In the genomic region with DNA sequence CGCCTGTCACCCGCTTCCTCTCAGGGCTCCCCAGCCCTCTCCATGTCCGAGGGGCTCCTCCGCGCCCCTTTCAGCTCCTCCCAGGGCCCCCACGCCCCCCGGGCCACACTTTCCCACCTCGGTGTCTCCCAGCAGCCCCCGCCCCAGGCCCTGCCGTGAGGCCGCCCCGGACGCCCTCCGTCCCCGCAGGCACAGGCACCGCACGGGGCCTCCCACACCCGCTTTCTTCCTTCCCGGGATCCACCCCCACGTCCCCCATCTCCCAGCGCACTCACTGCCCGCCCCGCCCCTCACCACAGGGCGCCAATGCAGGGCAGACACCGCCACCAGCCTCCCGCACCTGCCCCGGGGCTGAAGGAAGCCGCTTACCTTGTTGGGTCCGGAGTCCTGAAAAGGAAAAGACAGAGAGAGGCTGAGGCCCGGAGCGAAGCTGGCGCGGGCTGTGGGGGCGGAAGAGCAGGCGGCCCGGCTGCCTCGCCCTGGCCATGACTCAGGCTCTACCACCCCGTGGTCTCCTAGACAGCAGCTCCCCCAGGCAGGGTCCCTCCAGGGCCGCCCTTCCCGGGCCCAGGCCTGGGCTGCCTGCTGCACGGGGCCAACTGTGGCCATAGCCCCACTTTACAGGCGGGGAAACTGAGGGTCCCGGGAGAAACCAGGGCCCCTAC, we compare ENCODE assay signal across 16 cellular contexts. TPM values are rescaled to one million over a fixed set of nuclear protein-coding genes. Genes with fewer than 3 reads are reported as not detected.
DNase-seq lines count a peak whose midpoint lies in the region; ATAC-seq, FAIRE-seq and TF ChIP-seq lines count a peak whose summit lies in the region.
"Had no signal": no experiment of that assay in that cellular context is flagged by ENCODE, and none has a peak within 500 bp of the region (broad histone marks: within the 10 kb centered on the region; RNA-seq: fewer than 3 reads in every experiment).

No MANE protein-coding gene starts in this region.

- no peak overlapping the region for H3K23ac ChIP-seq in H1 (ENCODE audit: insufficient read length)
- H3K23ac ChIP-seq in neuronal stem cell (ENCODE audit: low read depth, low read length, poor library complexity): no peak overlapping the region

- peaks cover 0 to 7% of the 10 kb centered on the region in 2 experiments; a peak in 1 of 4 replicates for H3K79me2 ChIP-seq in H1 (ENCODE audit: control insufficient read depth in 1 of 2, insufficient read depth in 2 of 2, low read length in 2 of 2)

- H3K23me2 ChIP-seq in H1 (ENCODE audit: low read depth, low read length): peaks cover 5% of the 10 kb centered on the region; the same call in 1 of the 2 replicates

- DNase-seq in Right ventricle myocardium inferior (ENCODE audit: missing footprints) (peak; percentile 55), cardiac septum (ENCODE audit: low spot score) (no peak), H1 (ENCODE audit: low read depth in 1 of 2, low spot score in 2 of 2) (no peak), neuronal stem cell (ENCODE audit: low spot score) (no peak), aorta (peak; percentile 39 to 71), ureter (ENCODE audit: low spot score) (no peak), NCI-H345 (lab: John Stamatoyannopoulos, UW) (no peak)
- DNase-seq: HCEC 1CT; NCI-H1092; NCI-H1694 treated with DMSO at 0.1 percent for 48 hours; NCI-H69; NK-92 treated with Interleukin-12 subunit alpha and Interleukin-12 subunit beta, amount 100 ng/mL, for 24 hours had no signal

- H3K14ac ChIP-seq in H1 (ENCODE audit: insufficient read length) (no peak overlapping the region), neuronal stem cell (ENCODE audit: low read length) (no peak overlapping the region)

- POLR2A ChIA-PET in H1 (lab: Charles Lee; ENCODE audit: partially characterized antibody): interaction anchor here (1.3 to 20.0 kb wide), 7 partner anchors 10 to 60 kb away, joined by 3 to 291 read pairs (median 45); a partner anchor contains a TSS

- no peak overlapping the region for H3K18ac ChIP-seq in H1 (ENCODE audit: extremely low read depth, low read length)
- peak overlapping the region; percentile 81 for H3K18ac ChIP-seq in neuronal stem cell (ENCODE audit: low read length)

- WGBS in H1 (ENCODE audit: extremely low coverage in 1 of 2, insufficient coverage in 1 of 2, insufficient read length in 1 of 2, insufficient replicate concordance in 2 of 2, low coverage in 1 of 2, low lambda C conversion rate in 2 of 2, missing lambda C conversion rate in 1 of 2), 2 experiments: 94% methylated on average over 19 of the region's 43 CpGs; no CpG with 5 or more reads in 1 of the 2 experiments
- no CpG with 5 or more reads among the region's 43 CpGs for WGBS in neuronal stem cell (ENCODE audit: extremely low coverage in 2 of 2, insufficient read length in 2 of 2, insufficient replicate concordance in 1 of 2), 2 donors
- WGBS in aorta, 2 donors: 93 to 95% methylated on average over 41 to 43 of the region's 43 CpGs

- no peak overlapping the region for H2BK20ac ChIP-seq in H1 (ENCODE audit: low read length)

- intact Hi-C loops in Right ventricle myocardium inferior (cut with DNase I): no loop called here
- intact Hi-C loops in cardiac septum (cut with DNase I): no loop called here
- intact Hi-C loops in aorta (cut with DNase I): no loop called here

- ATAC-seq in Right ventricle myocardium inferior (peak; percentile 16), aorta (ENCODE audit: low FRiP score) (no peak), HG02885 (IDR thresholded peaks at IDR 0.05; ENCODE audit: poor library complexity, unreplicated experiment) (no peak)

- H3K27ac ChIP-seq in H1 (ENCODE audit: low read depth, low read length) (no peak overlapping the region), neuronal stem cell (replicated peaks; ENCODE audit: low read length) (no peak overlapping the region), aorta (ENCODE audit: low read depth in 1 of 2, low read length in 2 of 2) (no peak overlapping the region)
- H3K27ac ChIP-seq: 22Rv1; BLaER1 treated with 17β-estradiol and CSF1 and Interleukin-3, amounts not matched to agents 10 nM and 100 nM; RWPE1 had no signal

- H2BK5ac ChIP-seq in H1 (ENCODE audit: low read depth, low read length) (no peak overlapping the region), neuronal stem cell (ENCODE audit: low read length) (peak overlapping the region; percentile 13)

- no peak overlapping the region for H3K4ac ChIP-seq in H1 (replicated peaks; ENCODE audit: insufficient read length, low read depth, low read length)
- H3K4ac ChIP-seq in neuronal stem cell (ENCODE audit: low read length): no peak overlapping the region

- CTCF ChIA-PET in H1 (lab: Charles Lee; ENCODE audit: partially characterized antibody): no interaction called here

- FAIRE-seq in H1 (lab: Jason Lieb, UNC): no peak

- H3K9me3 ChIP-seq in H1 (ENCODE audit: insufficient read depth in 2 of 2, low read depth in 1 of 2, low read length in 1 of 2) (no peaks in the 10 kb centered on the region), neuronal stem cell (replicated peaks in 1 of 2; ENCODE audit: control insufficient read depth in 2 of 2, insufficient read depth in 1 of 2, low read depth in 1 of 2, low read length in 2 of 2) (peaks cover 0 to 2% of the 10 kb centered on the region in 2 donors), aorta (ENCODE audit: control insufficient read depth, low read length) (no peaks in the 10 kb centered on the region)

- H4K91ac ChIP-seq in H1 (replicated peaks; ENCODE audit: insufficient read length, low read length) (no peak overlapping the region), neuronal stem cell (ENCODE audit: low read depth, low read length, poor library complexity) (no peak overlapping the region)

- peaks cover 17 to 30% of the 10 kb centered on the region in 2 experiments for H4K20me1 ChIP-seq in H1 (replicated peaks in 1 of 2; ENCODE audit: control insufficient read depth in 1 of 2, insufficient read depth in 2 of 2, low read length in 2 of 2)

- H3K4me3 ChIP-seq in H1 (ENCODE audit: extremely low read depth in 1 of 4, insufficient read depth in 2 of 4, low read depth in 3 of 4, low read length in 4 of 4): no peak overlapping the region
- no peak overlapping the region for H3K4me3 ChIP-seq in neuronal stem cell (ENCODE audit: low read length in 2 of 2)
- H3K4me3 ChIP-seq in aorta (ENCODE audit: low read length in 2 of 2): no peak overlapping the region
- H3K4me3 ChIP-seq: BLaER1 treated with 17β-estradiol and CSF1 and Interleukin-3, amounts not matched to agents 10 nM and 100 nM had no signal

- H2BK15ac ChIP-seq in H1 (ENCODE audit: low read length) (no peak overlapping the region), neuronal stem cell (ENCODE audit: low read length) (no peak overlapping the region)

- no peak overlapping the region for H2AFZ ChIP-seq in H1 (ENCODE audit: low read length)
- no peak overlapping the region for H2AFZ ChIP-seq in neuronal stem cell (ENCODE audit: low read length)

- H3K56ac ChIP-seq in H1 (replicated peaks; ENCODE audit: insufficient read length, low read depth, low read length): no peak overlapping the region

- H2AK5ac ChIP-seq in H1 (ENCODE audit: low read depth, low read length) (no peak overlapping the region), neuronal stem cell (ENCODE audit: low read depth, low read length) (no peak overlapping the region)

- H3K4me2 ChIP-seq in H1 (ENCODE audit: insufficient read depth in 1 of 2, low read depth in 2 of 2, low read length in 2 of 2) (no peak overlapping the region), neuronal stem cell (ENCODE audit: insufficient read depth, low read length, poor library complexity, severe bottlenecking) (no peak overlapping the region)
- H3K4me2 ChIP-seq: BLaER1 treated with 17β-estradiol and CSF1 and Interleukin-3, amounts not matched to agents 10 nM and 100 nM had no signal

- H3K4me1 ChIP-seq in H1 (replicated peaks in 1 of 4; ENCODE audit: control insufficient read depth in 3 of 4, insufficient read depth in 4 of 4, low read length in 3 of 4) (peaks cover 0 to 2% (median 0%) of the 10 kb centered on the region in 4 experiments; a peak in 3 of 7 replicates), neuronal stem cell (ENCODE audit: control insufficient read depth in 2 of 2, insufficient read depth in 1 of 2, low read depth in 1 of 2, low read length in 2 of 2) (no peaks in the 10 kb centered on the region), aorta (ENCODE audit: control insufficient read depth in 1 of 2, insufficient read depth in 2 of 2, low read length in 2 of 2) (no peaks in the 10 kb centered on the region)
- H3K4me1 ChIP-seq: BLaER1 treated with 17β-estradiol and CSF1 and Interleukin-3, amounts not matched to agents 10 nM and 100 nM had no signal

- no peak overlapping the region for H2BK12ac ChIP-seq in H1 (ENCODE audit: low read depth, low read length)
- no peak overlapping the region for H2BK12ac ChIP-seq in neuronal stem cell (ENCODE audit: low read length)

- H3K36me3 ChIP-seq in H1 (ENCODE audit: control insufficient read depth in 2 of 4, insufficient read depth in 4 of 4, low read length in 3 of 4): peaks cover 15 to 68% (median 52%) of the 10 kb centered on the region in 4 experiments
- H3K36me3 ChIP-seq in neuronal stem cell (replicated peaks in 1 of 2; ENCODE audit: control insufficient read depth in 2 of 2, insufficient read depth in 2 of 2, low read length in 2 of 2): peaks cover 46 to 53% of the 10 kb centered on the region in 2 donors
- H3K36me3 ChIP-seq in aorta (ENCODE audit: control insufficient read depth in 1 of 2, insufficient read depth in 2 of 2, low read length in 1 of 2): no peaks in the 10 kb centered on the region
- H3K36me3 ChIP-seq: BLaER1 treated with 17β-estradiol and CSF1 and Interleukin-3, amounts not matched to agents 10 nM and 100 nM had no signal

- H4K5ac ChIP-seq in H1 (ENCODE audit: insufficient read length, low read depth, low read length): no peak overlapping the region

- H3K79me1 ChIP-seq in H1 (ENCODE audit: low read depth, low read length) (peaks cover 9% of the 10 kb centered on the region), neuronal stem cell (ENCODE audit: low read depth, low read length) (peaks cover 14% of the 10 kb centered on the region)

- H4K8ac ChIP-seq in H1 (ENCODE audit: extremely low read depth, insufficient read depth, low read length) (peak overlapping the region; percentile 25; the same call in 1 of the 2 replicates), neuronal stem cell (ENCODE audit: low read depth, low read length) (no peak overlapping the region)

- no peak for TF ChIP-seq CTCF in H1 (IDR thresholded peaks at IDR 0.05; ENCODE audit: control extremely low read depth in 1 of 3, insufficient read depth in 1 of 3, low read depth in 1 of 3, low read length in 3 of 3)

- TF ChIP-seq RAD21 in H1 (IDR thresholded peaks at IDR 0.05 in 1 of 2, conservative IDR thresholded peaks at IDR 0.05 in 1 of 2; ENCODE audit: low read depth in 2 of 2, low read length in 2 of 2): no peak

- H3K27me3 ChIP-seq in H1 (replicated peaks in 1 of 4; ENCODE audit: control insufficient read depth in 3 of 4, extremely low read depth in 1 of 4, insufficient read depth in 3 of 4, low read length in 3 of 4) (no peaks in the 10 kb centered on the region), neuronal stem cell (ENCODE audit: control insufficient read depth in 3 of 3, insufficient read depth in 3 of 3, low read depth in 1 of 3, low read length in 3 of 3) (no peaks in the 10 kb centered on the region), aorta (ENCODE audit: control insufficient read depth in 1 of 2, insufficient read depth in 2 of 2, low read length in 1 of 2) (no peaks in the 10 kb centered on the region)
- H3K27me3 ChIP-seq: BLaER1 treated with 17β-estradiol and CSF1 and Interleukin-3, amounts not matched to agents 10 nM and 100 nM had no signal

- no peak for TF ChIP-seq POLR2A in H1 (IDR thresholded peaks at IDR 0.05; ENCODE audit: control extremely low read depth in 1 of 2, low read depth in 2 of 2, low read length in 2 of 2)

- no peak for TF ChIP-seq EP300 in H1 (IDR thresholded peaks at IDR 0.05; ENCODE audit: borderline replicate concordance in 1 of 2, low read depth in 2 of 2, low read length in 2 of 2)

- H2BK120ac ChIP-seq in H1 (replicated peaks; ENCODE audit: low read depth, low read length) (no peak overlapping the region), neuronal stem cell (ENCODE audit: low read depth, low read length) (peak overlapping the region; percentile 47)

- H3K9ac ChIP-seq in H1 (replicated peaks in 1 of 4; ENCODE audit: extremely low read depth in 1 of 4, low read depth in 3 of 4, low read length in 3 of 4) (no peak overlapping the region), neuronal stem cell (ENCODE audit: low read depth, low read length, poor library complexity) (no peak overlapping the region)
- H3K9ac ChIP-seq: BLaER1 treated with 17β-estradiol and CSF1 and Interleukin-3, amounts not matched to agents 10 nM and 100 nM had no signal

RNA-seq across cellular contexts. Expression of a gene that starts 37.7 kb away (rescaled TPM):
- total RNA-seq in Right ventricle myocardium inferior (1.5 TPM), cardiac septum (10.2 TPM), aorta (under 1 TPM; 0.72 to 0.78 TPM), ureter (1.2 TPM)
- total RNA-seq in H1 (2021; fragmentation: NEBNext Ultra II Directional; extraction: Animal tissue kit (Norgen Biotek cat#: 25700)): 267 and 281 TPM in 2 replicates
- polyA plus RNA-seq in H1 (2011; rRNA removed) (61.3 and 83.2 TPM in 2 replicates), aorta (under 1 TPM in 1 of 2 donors, not detected in 1; 0.25 TPM)
- 37.7 TPM for polyA plus RNA-seq in H1 (2011; cell fraction: cytosol; rRNA removed)
- 305 TPM for polyA plus RNA-seq in H1 (2011; cell fraction: nucleus; rRNA removed)
- polyA plus RNA-seq in H1 (2012, experiment 1 of 2): 111 to 171 TPM (median 154 TPM) in 4 replicates
- polyA plus RNA-seq in H1 (2012, experiment 2 of 2): 110 TPM
- polyA plus RNA-seq in H1 (2013, experiment 1 of 2): 161 TPM
- polyA plus RNA-seq in H1 (2013, experiment 2 of 2): 135 TPM
- 314 and 356 TPM in 2 replicates for polyA minus RNA-seq in H1 (2011; rRNA and poly(A)+ RNA removed)
- polyA minus RNA-seq in H1 (2011; cell fraction: cytosol; rRNA and poly(A)+ RNA removed): 97.5 TPM
- polyA minus RNA-seq in H1 (2011; cell fraction: nucleus; rRNA and poly(A)+ RNA removed): 239 TPM
- 32.5 TPM for polyA plus RNA-seq in neuronal stem cell (2013, experiment 1 of 2)
- polyA plus RNA-seq in neuronal stem cell (2013, experiment 2 of 2): 33.9 TPM

Comparison
In these comparisons a context has a peak if more than half of its experiments do, and no peak if none do; other contexts are left out.
1. DNase-seq: peak in Right ventricle myocardium inferior (single experiment) and aorta (2 of 2); none in cardiac septum (single experiment), H1 (0 of 2), neuronal stem cell (single experiment), ureter (single experiment) and NCI-H345 (single experiment).
2. RNA of a gene that starts 37.7 kb away (total RNA-seq): 267 to 281 TPM in H1; 10.2 TPM in cardiac septum (single experiment), 1.5 TPM in Right ventricle myocardium inferior (single experiment), 1.2 TPM in ureter (single experiment) and 0.72 to 0.78 TPM in aorta; every median in the first group is over 10 times any median in the second.